ENCODE assay signal across 9 cellular contexts in the genomic region with DNA sequence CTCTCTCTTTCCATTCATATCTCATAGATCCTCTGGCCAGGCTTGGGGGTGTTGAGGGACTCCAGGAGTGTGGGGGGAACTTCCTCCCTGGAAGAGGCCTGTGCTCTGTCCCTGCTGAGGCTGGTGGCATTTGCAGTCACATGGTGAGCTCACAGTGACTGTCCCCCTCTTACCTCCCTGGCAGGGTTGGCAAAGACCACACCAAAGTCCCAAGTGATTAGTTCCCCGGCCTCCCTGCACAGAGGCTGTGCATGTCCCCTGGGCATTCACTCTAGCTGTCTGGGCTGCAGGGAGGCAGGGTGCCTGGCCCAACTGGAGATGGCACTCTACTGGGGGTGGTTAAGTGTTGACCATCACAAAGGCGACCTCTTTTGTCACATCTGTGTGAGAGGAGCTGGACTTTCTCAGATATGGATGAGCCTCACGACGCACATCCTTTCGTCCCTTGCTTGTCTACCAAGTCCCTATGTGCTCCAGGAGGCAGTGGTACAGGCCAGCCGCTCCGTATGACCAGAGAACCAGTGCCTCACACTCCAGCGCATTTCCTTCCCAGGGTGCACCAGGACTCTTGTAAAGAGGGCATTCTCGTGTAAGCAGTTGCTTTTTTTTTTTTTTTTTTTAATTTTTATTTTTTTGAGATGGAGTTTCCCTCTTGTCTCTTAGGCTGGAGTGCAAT.
"Had no signal": no experiment of that assay in that cellular context is flagged by ENCODE, and none has a peak within 500 bp of the region (broad histone marks: within the 10 kb centered on the region; RNA-seq: fewer than 3 reads in every experiment).

No MANE protein-coding gene starts in this region.

- H3K9me3 Mint-ChIP-seq: activated naive CD4-positive, alpha-beta T cell treated with anti-CD3 and anti-CD28 coated beads, Interleukin-2, amount 50 U/mL, for 24 hours; natural killer cell treated with Interleukin-12 subunit alpha and Interleukin-12 subunit beta and Interleukin-15 and Interleukin-18, amount 100 ng/mL, for 72 hours had no signal

- H3K36me3 Mint-ChIP-seq: activated naive CD4-positive, alpha-beta T cell treated with anti-CD3 and anti-CD28 coated beads, Interleukin-2, amount 50 U/mL, for 24 hours; natural killer cell treated with Interleukin-12 subunit alpha and Interleukin-12 subunit beta and Interleukin-15 and Interleukin-18, amount 100 ng/mL, for 72 hours had no signal

- H3K9me3 ChIP-seq: body of pancreas, ovary, tibial artery had no signal

- H3K36me3 ChIP-seq: ovary had no signal

- H3K27me3 ChIP-seq: body of pancreas, ovary, tibial artery had no signal

- H3K4me3 ChIP-seq: body of pancreas, ovary, skin epidermis, tibial artery had no signal

- H3K27ac Mint-ChIP-seq: activated naive CD4-positive, alpha-beta T cell treated with anti-CD3 and anti-CD28 coated beads, Interleukin-2, amount 50 U/mL, for 24 hours; natural killer cell treated with Interleukin-12 subunit alpha and Interleukin-12 subunit beta and Interleukin-15 and Interleukin-18, amount 100 ng/mL, for 72 hours had no signal

- H3K4me3 Mint-ChIP-seq: activated naive CD4-positive, alpha-beta T cell treated with anti-CD3 and anti-CD28 coated beads, Interleukin-2, amount 50 U/mL, for 24 hours; natural killer cell treated with Interleukin-12 subunit alpha and Interleukin-12 subunit beta and Interleukin-15 and Interleukin-18, amount 100 ng/mL, for 72 hours; T-helper 17 cell had no signal

- ATAC-seq: activated CD4-positive, CD25-positive, alpha-beta regulatory T cell treated with anti-CD3 and anti-CD28 coated beads, Interleukin-2, amount 50 U/mL, for 24 hours; body of pancreas; natural killer cell treated with Interleukin-12 subunit alpha and Interleukin-12 subunit beta and Interleukin-15 and Interleukin-18, amount 100 ng/mL, for 72 hours; T-helper 17 cell had no signal

- H3K27me3 Mint-ChIP-seq: activated naive CD4-positive, alpha-beta T cell treated with anti-CD3 and anti-CD28 coated beads, Interleukin-2, amount 50 U/mL, for 24 hours; natural killer cell treated with Interleukin-12 subunit alpha and Interleukin-12 subunit beta and Interleukin-15 and Interleukin-18, amount 100 ng/mL, for 72 hours; T-helper 17 cell had no signal

- DNase-seq: activated effector memory CD4-positive, alpha-beta T cell treated with Interleukin-2 at 50 U/mL for 16 hours; body of pancreas; ovary; T-helper 17 cell; tibial artery had no signal

- H3K27ac ChIP-seq: body of pancreas, ovary, tibial artery had no signal
